In genomic region chr1:219324171-219324570, GRCh38 we compare ENCODE assay signal across 1 cellular context.
TF ChIP-seq lines count a peak whose summit lies in the region.

No MANE protein-coding gene starts in this region.

TF ChIP-seq in HCT116, 20 proteins besides CTCF, POLR2A, EP300 and RAD21 (continued from another document):
- TF ChIP-seq, protein P1, sequence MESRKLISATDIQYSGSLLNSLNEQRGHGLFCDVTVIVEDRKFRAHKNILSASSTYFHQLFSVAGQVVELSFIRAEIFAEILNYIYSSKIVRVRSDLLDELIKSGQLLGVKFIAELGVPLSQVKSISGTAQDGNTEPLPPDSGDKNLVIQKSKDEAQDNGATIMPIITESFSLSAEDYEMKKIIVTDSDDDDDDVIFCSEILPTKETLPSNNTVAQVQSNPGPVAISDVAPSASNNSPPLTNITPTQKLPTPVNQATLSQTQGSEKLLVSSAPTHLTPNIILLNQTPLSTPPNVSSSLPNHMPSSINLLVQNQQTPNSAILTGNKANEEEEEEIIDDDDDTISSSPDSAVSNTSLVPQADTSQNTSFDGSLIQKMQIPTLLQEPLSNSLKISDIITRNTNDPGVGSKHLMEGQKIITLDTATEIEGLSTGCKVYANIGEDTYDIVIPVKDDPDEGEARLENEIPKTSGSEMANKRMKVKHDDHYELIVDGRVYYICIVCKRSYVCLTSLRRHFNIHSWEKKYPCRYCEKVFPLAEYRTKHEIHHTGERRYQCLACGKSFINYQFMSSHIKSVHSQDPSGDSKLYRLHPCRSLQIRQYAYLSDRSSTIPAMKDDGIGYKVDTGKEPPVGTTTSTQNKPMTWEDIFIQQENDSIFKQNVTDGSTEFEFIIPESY (IDR thresholded peaks at IDR 0.05; ENCODE audit: extremely low read depth, insufficient replicate concordance, low read length): no peak
- no peak for TF ChIP-seq EGR1 (IDR thresholded peaks at IDR 0.05; ENCODE audit: low read depth)
- TF ChIP-seq, protein P2, sequence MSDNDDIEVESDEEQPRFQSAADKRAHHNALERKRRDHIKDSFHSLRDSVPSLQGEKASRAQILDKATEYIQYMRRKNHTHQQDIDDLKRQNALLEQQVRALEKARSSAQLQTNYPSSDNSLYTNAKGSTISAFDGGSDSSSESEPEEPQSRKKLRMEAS (IDR thresholded peaks at IDR 0.05): no peak
- no peak for TF ChIP-seq ELF1 (IDR thresholded peaks at IDR 0.05; ENCODE audit: borderline replicate concordance, low read depth)
- no peak for TF ChIP-seq CBX3 (IDR thresholded peaks at IDR 0.05; ENCODE audit: low read depth)
- TF ChIP-seq EZH2phosphoT487 (IDR thresholded peaks at IDR 0.05; ENCODE audit: borderline replicate concordance): no peak
- TF ChIP-seq YY1 (IDR thresholded peaks at IDR 0.05; ENCODE audit: extremely low read depth, insufficient replicate concordance, low read depth, low read length): no peak
- no peak for TF ChIP-seq EZH2 (IDR thresholded peaks at IDR 0.05)
- TF ChIP-seq SIN3A (IDR thresholded peaks at IDR 0.05; ENCODE audit: low read depth): no peak
- no peak for TF ChIP-seq ZNF274 (IDR thresholded peaks at IDR 0.05; ENCODE audit: low read depth, low read length)
- TF ChIP-seq TCF7L2 (IDR thresholded peaks at IDR 0.05; ENCODE audit: borderline replicate concordance, extremely low read depth, insufficient read depth, insufficient read length): no peak
- TF ChIP-seq FOSL1 (IDR thresholded peaks at IDR 0.05; ENCODE audit: low read depth): no peak
